In genomic region chr17:51367836-51368235, GRCh38 we compare ENCODE assay signal across 2 cellular contexts.
DNase-seq lines count a peak whose midpoint lies in the region; ATAC-seq, FAIRE-seq and TF ChIP-seq lines count a peak whose summit lies in the region.
"Not testable (repeated sequence)": the region's sequence is repeated elsewhere in the genome, so short reads cannot be mapped to it uniquely, and the experiment has no call there.

No MANE protein-coding gene starts in this region.

- H3K27me3 ChIP-seq in K562 (ENCODE audit: control insufficient read depth in 2 of 2, insufficient read depth in 2 of 2, low read length in 2 of 2), result not testable (repeated sequence)

- not testable (repeated sequence) for FAIRE-seq in K562 (lab: Jason Lieb, UNC)

- ATAC-seq in K562, result not testable (repeated sequence)

- H3K79me2 ChIP-seq in K562 (ENCODE audit: control insufficient read depth, insufficient read depth, low read length), result not testable (repeated sequence)

- H3K4me1 ChIP-seq in HEK293 (ENCODE audit: control insufficient read depth, insufficient read depth, low read length); K562 (replicated peaks in 1 of 2; ENCODE audit: control insufficient read depth in 2 of 2, insufficient read depth in 2 of 2, low read length in 2 of 2): not testable (repeated sequence)

- not testable (repeated sequence) for H3K9me1 ChIP-seq in K562 (ENCODE audit: control insufficient read depth, insufficient read depth, low read length)

- in situ Hi-C loops in K562 (cut with MboI), result not testable (repeated sequence)

- not testable (repeated sequence) for TF ChIP-seq EP300 in K562 (IDR thresholded peaks at IDR 0.05; ENCODE audit: low read length)

- H3K27ac ChIP-seq in HEK293 (ENCODE audit: extremely low read depth, low read depth, low read length); K562 (ENCODE audit: extremely low read depth, low read depth, low read length): not testable (repeated sequence)

- DNase-seq in K562 (ENCODE audit: extremely low read depth in 1 of 4, low spot score in 3 of 4), result not testable (repeated sequence)

- H3K9ac ChIP-seq in K562 (ENCODE audit: insufficient read depth in 1 of 2, low read depth in 2 of 2, low read length in 2 of 2), result not testable (repeated sequence)

- H3K9me3 ChIP-seq in HEK293 (ENCODE audit: control insufficient read depth, insufficient read depth, low read depth, low read length); K562 (replicated peaks; ENCODE audit: control insufficient read depth, insufficient read depth, low read depth, low read length): not testable (repeated sequence)

- not testable (repeated sequence) for H3K4me3 ChIP-seq in HEK293 (ENCODE audit: low read depth, low read length); K562

- not testable (repeated sequence) for BruUV-seq in K562 (replicated peaks; lab: Mats Ljungman, UMichigan)

- H2AFZ ChIP-seq in K562 (ENCODE audit: low read depth, low read length), result not testable (repeated sequence)

- TF ChIP-seq RAD21 in K562 (CRISPR knock-in tag; conservative IDR thresholded peaks at IDR 0.05 in 1 of 2, IDR thresholded peaks at IDR 0.05 in 1 of 2), result not testable (repeated sequence)

- not testable (repeated sequence) for TF ChIP-seq CTCF in HEK293 (tag by site-specific recombination; IDR thresholded peaks at IDR 0.05); K562 (IDR thresholded peaks at IDR 0.05 in 2 of 3, conservative IDR thresholded peaks at IDR 0.05 in 1 of 3; ENCODE audit: insufficient read depth in 2 of 3, low read depth in 1 of 3, low read length in 3 of 3)

- not testable (repeated sequence) for H3K4me2 ChIP-seq in K562 (ENCODE audit: insufficient read depth, low read length)

- POLR2A ChIA-PET in HEK293 (lab: Yijun Ruan, JAX); K562 (lab: Yijun Ruan, JAX): not testable (repeated sequence)

- CTCF ChIA-PET in HEK293 (lab: Yijun Ruan, JAX), result interaction anchor here (0.9 to 5.2 kb wide), 5 partner anchors 26 to 272 kb away, joined by 3 to 26 read pairs (median 4); no protein-coding TSS in a partner anchor
- CTCF ChIA-PET in K562 (lab: Yijun Ruan, JAX; ENCODE audit: low intra/inter-chr PET ratio), result not testable (repeated sequence)

- not testable (repeated sequence) for H4K20me1 ChIP-seq in K562 (replicated peaks; ENCODE audit: control insufficient read depth, insufficient read depth, low read length)

- 0% methylated on average over 1 of the region's 1 CpG for WGBS in K562 (ENCODE audit: insufficient coverage, low coverage, missing lambda C conversion rate)

- not testable (repeated sequence) for TF ChIP-seq POLR2A in K562 (conservative IDR thresholded peaks at IDR 0.05)

- intact Hi-C loops in K562 (cut with micrococcal nuclease), result loop anchor here (5.0 kb wide), 1 partner anchor 46 kb away; no protein-coding TSS in a partner anchor

- not testable (repeated sequence) for H3K36me3 ChIP-seq in HEK293 (ENCODE audit: control insufficient read depth in 2 of 2, insufficient read depth in 1 of 2, low read length in 2 of 2); K562 (ENCODE audit: control insufficient read depth, insufficient read depth, low read length)

TF ChIP-seq in HEK293, 187 proteins besides CTCF, POLR2A, EP300 and RAD21:
- TF ChIP-seq ZNF280D (tag by site-specific recombination; IDR thresholded peaks at IDR 0.05) (0 out of 2 replicates have a peak, but pooled peaks have one; percentile 56), ZNF146 (tag by site-specific recombination; IDR thresholded peaks at IDR 0.05) (peak; percentile 90)

TF ChIP-seq in K562, 482 proteins besides CTCF, POLR2A, EP300 and RAD21:
- TF ChIP-seq BCOR (IDR thresholded peaks at IDR 0.05) (0 out of 2 replicates have a peak, but pooled peaks have one; percentile 17), KDM1A (IDR thresholded peaks at IDR 0.05) (0 out of 4 replicates have a peak, but pooled peaks of 1 of the 2 experiments have one; percentile 8)
